In genomic region chr4:168822481-168822880, GRCh38 we compare ENCODE assay signal across 14 cellular contexts.
"Had no signal": no experiment of that assay in that cellular context is flagged by ENCODE, and none has a peak within 500 bp of the region (broad histone marks: within the 10 kb centered on the region; RNA-seq: fewer than 3 reads in every experiment).

No MANE protein-coding gene starts in this region.

- DNase-seq: activated CD4-positive, alpha-beta T cell treated with anti-CD3 and anti-CD28 coated beads, Interleukin-2, amount 50 U/mL, for 4 hours; activated naive CD4-positive, alpha-beta T cell treated with Interleukin-2 at 50 U/mL for 16 hours; activated T-cell treated with anti-CD3 and anti-CD28 coated beads for 4 hours; anterior cingulate cortex; dermis blood vessel endothelial cell; head of caudate nucleus; kidney glomerular epithelial cell; sigmoid colon; stimulated activated CD4-positive, alpha-beta T cell treated with anti-CD3 and anti-CD28 coated beads, Interleukin-1b, Interleukin-23, amount 100 ng/mL, for 48 hours; T1000 had no signal

- ATAC-seq: activated CD4-positive, CD25-positive, alpha-beta regulatory T cell treated with anti-CD3 and anti-CD28 coated beads, Interleukin-2, amount 50 U/mL, for 24 hours had no signal

- H3K27me3 ChIP-seq: breast epithelium, sigmoid colon had no signal

- H3K9ac ChIP-seq: parathyroid adenoma had no signal

- H3K9me3 ChIP-seq: breast epithelium, sigmoid colon, thoracic aorta had no signal

- H2AFZ ChIP-seq: parathyroid adenoma had no signal

- H3K4me1 ChIP-seq: parathyroid adenoma had no signal

- H3K4me3 ChIP-seq: breast epithelium, sigmoid colon, thoracic aorta had no signal

- H3K36me3 ChIP-seq: breast epithelium, sigmoid colon, thoracic aorta had no signal

- H3K27ac ChIP-seq: breast epithelium, parathyroid adenoma, sigmoid colon, thoracic aorta had no signal
